22 cellular contexts compared by ENCODE assay signal in genomic region chr3:124576565-124577493, GRCh38.
DNase-seq lines count a peak whose midpoint lies in the region; ATAC-seq and TF ChIP-seq lines count a peak whose summit lies in the region.
"Had no signal": no experiment of that assay in that cellular context is flagged by ENCODE, and none has a peak within 500 bp of the region (broad histone marks: within the 10 kb centered on the region; RNA-seq: fewer than 3 reads in every experiment).

No MANE protein-coding gene starts in this region.

- no peak for TF ChIP-seq POLR2A in right lobe of liver (IDR thresholded peaks at IDR 0.05)

- H3K36me3 Mint-ChIP-seq in T-helper 17 cell (ENCODE audit: low read depth), result no peaks in the 10 kb centered on the region
- H3K36me3 Mint-ChIP-seq: naive B cell had no signal

- H3K27ac ChIP-seq in right lobe of liver, result no peak overlapping the region
- H3K27ac ChIP-seq: hepatocyte, testis had no signal

- POLR2A ChIA-PET in GM10248 (lab: Yijun Ruan, JAX), result no interaction called here

- peak; percentile 41 for ATAC-seq in GM21381 (IDR thresholded peaks at IDR 0.05; ENCODE audit: unreplicated experiment)
- ATAC-seq in T-helper 17 cell, result no peak
- ATAC-seq in right lobe of liver, result peak; percentile 50 to 64 (median 54)
- no peak for ATAC-seq in HG03354 (IDR thresholded peaks at IDR 0.05; ENCODE audit: poor library complexity, severe bottlenecking, unreplicated experiment)
- ATAC-seq: left colon had no signal

- peaks cover 32% of the 10 kb centered on the region for H3K27me3 Mint-ChIP-seq in T-helper 17 cell
- H3K27me3 Mint-ChIP-seq: brain, IgD-negative memory B cell, progenitor cell of endocrine pancreas had no signal

- peaks cover 4% of the 10 kb centered on the region for H3K4me1 Mint-ChIP-seq in T-helper 17 cell
- H3K4me1 Mint-ChIP-seq: brain had no signal

- no peaks in the 10 kb centered on the region for H3K9me3 ChIP-seq in T-helper 17 cell (ENCODE audit: control insufficient read depth, low read length, poor library complexity, severe bottlenecking)
- no peaks in the 10 kb centered on the region for H3K9me3 ChIP-seq in right lobe of liver
- H3K9me3 ChIP-seq: testis had no signal

- H3K4me3 ChIP-seq in right lobe of liver, result no peak overlapping the region
- H3K4me3 ChIP-seq: hepatocyte, testis had no signal

- DNase-seq in T-helper 17 cell (no peak), right lobe of liver (no peak), DMS79 (lab: John Stamatoyannopoulos, UW) (no peak), GM10248 (ENCODE audit: extremely low spot score) (no peak), pons (ENCODE audit: low spot score) (no peak)
- DNase-seq: activated CD4-positive, CD25-positive, alpha-beta regulatory T cell treated with anti-CD3 and anti-CD28 coated beads, Interleukin-2, amount 50 U/mL, for 72 hours; activated CD8-positive, alpha-beta memory T cell treated with anti-CD3 and anti-CD28 coated beads, Interleukin-2, amount 50 U/mL, for 4 hours; activated naive CD4-positive, alpha-beta T cell treated with Interleukin-2 at 50 U/mL for 16 hours; GDM1; left colon; naive B cell; NCI-H1092; SHP77 treated with DMSO at 0.1 percent for 48 hours; testis had no signal

- no peak overlapping the region for H3K4me3 Mint-ChIP-seq in T-helper 17 cell
- H3K4me3 Mint-ChIP-seq: brain; T-helper 2 cell treated with Interferon-gamma antibody and Interleukin-4, amounts not matched to agents 5 μg/mL and 100 μg/mL, for 36 hours had no signal

- TF ChIP-seq CTCF in GM12872 (IDR thresholded peaks at IDR 0.05; ENCODE audit: insufficient read depth, low read depth, low read length), result peak; percentile 32; the same call in 2 of the 3 replicates
- TF ChIP-seq CTCF in right lobe of liver (IDR thresholded peaks at IDR 0.05), result peak in 1 of 4 donors; percentile 8
- TF ChIP-seq CTCF in GM10248 (IDR thresholded peaks at IDR 0.05; ENCODE audit: control extremely low read depth, extremely low read depth, low read depth, missing control alignments), result no peak

- no peaks in the 10 kb centered on the region for H3K27me3 ChIP-seq in right lobe of liver
- H3K27me3 ChIP-seq: hepatocyte, testis had no signal

- H3K4me1 ChIP-seq in right lobe of liver, result peaks cover 0 to 6% (median 0%) of the 10 kb centered on the region in 4 donors
- H3K4me1 ChIP-seq: testis had no signal

- no peaks in the 10 kb centered on the region for H3K36me3 ChIP-seq in right lobe of liver

- CTCF ChIA-PET in GM10248 (lab: Yijun Ruan, JAX), result interaction anchor here (0.6 to 6.2 kb wide), 11 partner anchors 12 to 184 kb away, joined by 3 to 47 read pairs (median 5); no protein-coding TSS in a partner anchor

- 52% methylated on average over 4 of the region's 5 CpGs for WGBS in right lobe of liver (ENCODE audit: insufficient coverage, low coverage, low lambda C conversion rate, missing lambda C conversion rate)

- intact Hi-C loops in right lobe of liver (cut with DNase I), result no loop called here

- peak overlapping the region; percentile 21 for H3K27ac Mint-ChIP-seq in T-helper 17 cell
- H3K27ac Mint-ChIP-seq: brain; IgD-negative memory B cell; T-helper 2 cell treated with Interferon-gamma antibody and Interleukin-4, amounts not matched to agents 5 μg/mL and 100 μg/mL, for 36 hours had no signal

Comparison
In these comparisons a context has a peak if more than half of its experiments do, and no peak if none do; other contexts are left out.
1. ATAC-seq: peak in GM21381 (single experiment) and right lobe of liver (4 of 4); none in T-helper 17 cell (single experiment) and HG03354 (single experiment).